Comparison of ENCODE assay signal across 15 cellular contexts in genomic region chr1:9558946-9559545, GRCh38. TPM values are rescaled to one million over a fixed set of nuclear protein-coding genes. Genes with fewer than 3 reads are reported as not detected.
DNase-seq lines count a peak whose midpoint lies in the region; ATAC-seq, FAIRE-seq and TF ChIP-seq lines count a peak whose summit lies in the region.
"Had no signal": no experiment of that assay in that cellular context is flagged by ENCODE, and none has a peak within 500 bp of the region (broad histone marks: within the 10 kb centered on the region; RNA-seq: fewer than 3 reads in every experiment).

No MANE protein-coding gene starts in this region.

- H3K36me3 ChIP-seq in left ventricle myocardium inferior: peaks cover 16% of the 10 kb centered on the region
- peaks cover 46% of the 10 kb centered on the region for H3K36me3 ChIP-seq in SK-N-MC (ENCODE audit: insufficient read depth, low read length)
- H3K36me3 ChIP-seq in mesendoderm (ENCODE audit: control insufficient read depth, insufficient read depth, low read length): peaks cover 9% of the 10 kb centered on the region
- peaks cover 7 to 8% of the 10 kb centered on the region in 2 donors for H3K36me3 ChIP-seq in kidney (ENCODE audit: control insufficient read depth in 1 of 2, insufficient read depth in 2 of 2, low read length in 2 of 2)

- no peak for DNase-seq in left ventricle myocardium inferior
- no peak for DNase-seq in cardiac septum (ENCODE audit: low spot score)
- DNase-seq in SK-N-MC (ENCODE audit: low read depth, low spot score): no peak
- DNase-seq in mesendoderm: peak; percentile 65
- DNase-seq in type B pancreatic cell (ENCODE audit: extremely low spot score, unreplicated experiment): no peak
- no peak for DNase-seq in kidney
- DNase-seq in activated effector memory CD4-positive, alpha-beta T cell treated with Interleukin-2 at 50 U/mL for 16 hours: no peak
- DNase-seq: effector memory CD4-positive, alpha-beta T cell; H7; IMR-90; NCI-H510A; retina; T-helper 1 cell had no signal

- no peak overlapping the region for H3K4me3 Mint-ChIP-seq in type B pancreatic cell

- H3K23ac ChIP-seq in mesendoderm (ENCODE audit: low read length): no peak overlapping the region

- no peak for ATAC-seq in HG02840 (IDR thresholded peaks at IDR 0.05; ENCODE audit: low FRiP score, unreplicated experiment)

- H4K5ac ChIP-seq in mesendoderm (ENCODE audit: low read length): no peak overlapping the region

- FAIRE-seq in kidney (lab: Jason Lieb, UNC): no peak
- FAIRE-seq: keratinocyte had no signal

- peak overlapping the region; percentile 0 for H3K4me3 ChIP-seq in left ventricle myocardium inferior
- peak overlapping the region; percentile 48 for H3K4me3 ChIP-seq in SK-N-MC
- H3K4me3 ChIP-seq in mesendoderm (ENCODE audit: low read length): no peak overlapping the region
- no peak overlapping the region for H3K4me3 ChIP-seq in kidney (ENCODE audit: low read length in 2 of 2)

- H3K4ac ChIP-seq in mesendoderm (ENCODE audit: low read depth, low read length): no peak overlapping the region

- no peaks in the 10 kb centered on the region for H3K9me3 Mint-ChIP-seq in type B pancreatic cell

- H3K4me1 ChIP-seq in left ventricle myocardium inferior (peaks cover 72% of the 10 kb centered on the region), mesendoderm (ENCODE audit: control insufficient read depth, low read depth, low read length) (peaks cover 6% of the 10 kb centered on the region), kidney (ENCODE audit: control insufficient read depth in 1 of 2, insufficient read depth in 1 of 2, low read depth in 1 of 2, low read length in 2 of 2) (peaks cover 0 to 20% of the 10 kb centered on the region in 2 donors)

- peak overlapping the region; percentile 59 for H3K9ac ChIP-seq in SK-N-MC (ENCODE audit: insufficient read length)
- peak overlapping the region; percentile 7 for H3K9ac ChIP-seq in mesendoderm (ENCODE audit: low read length)
- H3K9ac ChIP-seq in kidney (ENCODE audit: low read length in 2 of 2): no peak overlapping the region

- H4K8ac ChIP-seq in mesendoderm (ENCODE audit: low read depth, low read length): no peak overlapping the region

- H3K27ac Mint-ChIP-seq in type B pancreatic cell: peak overlapping the region; percentile 57

- no peak overlapping the region for H2AK5ac ChIP-seq in mesendoderm (ENCODE audit: low read length)

- H2BK120ac ChIP-seq in mesendoderm (ENCODE audit: low read depth, low read length): no peak overlapping the region

- H3K18ac ChIP-seq in mesendoderm (ENCODE audit: low read length): no peak overlapping the region

- H3K56ac ChIP-seq in mesendoderm (ENCODE audit: low read length): peak overlapping the region; percentile 42

- no peak for TF ChIP-seq CTCF in left ventricle myocardium inferior (IDR thresholded peaks at IDR 0.05; ENCODE audit: borderline replicate concordance)
- no peak for TF ChIP-seq CTCF in type B pancreatic cell (conservative IDR thresholded peaks at IDR 0.05)
- TF ChIP-seq CTCF in kidney (IDR thresholded peaks at IDR 0.05; ENCODE audit: borderline replicate concordance, extremely low read depth, insufficient read depth): no peak

- peaks cover 23% of the 10 kb centered on the region for H3K4me1 Mint-ChIP-seq in type B pancreatic cell (ENCODE audit: unreplicated experiment)

- no peak overlapping the region for H3K4me2 ChIP-seq in mesendoderm (ENCODE audit: low read length)

- no CpG with 5 or more reads among the region's 11 CpGs for WGBS in mesendoderm (ENCODE audit: extremely low coverage, insufficient coverage, low lambda C conversion rate)

- H2BK5ac ChIP-seq in mesendoderm (ENCODE audit: low read length): no peak overlapping the region

- H3K36me3 Mint-ChIP-seq in type B pancreatic cell: peaks cover 30% of the 10 kb centered on the region

- peaks cover 2% of the 10 kb centered on the region for H3K79me1 ChIP-seq in mesendoderm (ENCODE audit: low read length)

- H3K27ac ChIP-seq in left ventricle myocardium inferior (replicated peaks) (peak overlapping the region; percentile 64), SK-N-MC (peak overlapping the region; percentile 99), mesendoderm (ENCODE audit: low read depth, low read length) (no peak overlapping the region), kidney (ENCODE audit: low read depth in 2 of 2, low read length in 2 of 2) (peak overlapping the region in 1 of 2 donors; percentile 17)

- H3K27me3 ChIP-seq in left ventricle myocardium inferior (ENCODE audit: low read depth) (no peaks in the 10 kb centered on the region), mesendoderm (ENCODE audit: insufficient read depth, low read length, poor library complexity) (no peaks in the 10 kb centered on the region)

- intact Hi-C loops in left ventricle myocardium inferior (cut with micrococcal nuclease) (no loop called here), cardiac septum (cut with DNase I) (no loop called here), kidney (cut with DNase I) (no loop called here)

- H3K27me3 Mint-ChIP-seq in type B pancreatic cell: no peaks in the 10 kb centered on the region

- H3K9me3 ChIP-seq in left ventricle myocardium inferior (replicated peaks) (no peaks in the 10 kb centered on the region), SK-N-MC (ENCODE audit: low read depth, low read length) (peaks cover 5% of the 10 kb centered on the region; the same call in 1 of the 2 replicates), kidney (ENCODE audit: control insufficient read depth in 1 of 2, low read length in 2 of 2) (no peaks in the 10 kb centered on the region)

- no peak overlapping the region for H2BK15ac ChIP-seq in mesendoderm (replicated peaks; ENCODE audit: low read depth)

- H3K79me2 ChIP-seq in mesendoderm (ENCODE audit: control insufficient read depth, insufficient read depth, low read length): no peaks in the 10 kb centered on the region

RNA-seq across cellular contexts. Expression of gene SLC25A33, which starts 19.8 kb away (rescaled TPM):
- total RNA-seq in left ventricle myocardium inferior: 6.2 TPM
- 4.0 TPM for total RNA-seq in cardiac septum
- polyA plus RNA-seq in mesendoderm (2013, experiment 1 of 2): 13.1 TPM
- 13.0 TPM for polyA plus RNA-seq in mesendoderm (2013, experiment 2 of 2)
- total RNA-seq in type B pancreatic cell (ENCODE audit: low replicate concordance): 5.8 and 7.6 TPM in 2 replicates
- total RNA-seq in kidney: 3.8 TPM
- 11.3 TPM for polyA plus RNA-seq in kidney (ENCODE audit: insufficient read depth, low read depth, low replicate concordance)

RNA-seq across cellular contexts. Expression of gene TMEM201, which starts 29.7 kb away (rescaled TPM):
- total RNA-seq in left ventricle myocardium inferior (21.1 TPM), cardiac septum (19.0 TPM), type B pancreatic cell (ENCODE audit: low replicate concordance) (18.4 and 26.0 TPM in 2 replicates), kidney (13.2 TPM)
- 16.6 TPM for polyA plus RNA-seq in mesendoderm (2013, experiment 1 of 2)
- 16.0 TPM for polyA plus RNA-seq in mesendoderm (2013, experiment 2 of 2)
- polyA plus RNA-seq in kidney (ENCODE audit: insufficient read depth, low read depth, low replicate concordance): 9.1 TPM

Comparison
In these comparisons a context has a peak if more than half of its experiments do, and no peak if none do; other contexts are left out.
1. H3K4me3 ChIP-seq: peak in left ventricle myocardium inferior (single experiment) and SK-N-MC (single experiment); none in mesendoderm (single experiment) and kidney (0 of 2).
2. H3K9ac ChIP-seq: peak in SK-N-MC (single experiment) and mesendoderm (single experiment); none in kidney (0 of 2).